ENCODE assay signal across 24 cellular contexts in genomic region chr3:64992462-64993285, GRCh38.
DNase-seq lines count a peak whose midpoint lies in the region; ATAC-seq and TF ChIP-seq lines count a peak whose summit lies in the region.
"Had no signal": no experiment of that assay in that cellular context is flagged by ENCODE, and none has a peak within 500 bp of the region (broad histone marks: within the 10 kb centered on the region; RNA-seq: fewer than 3 reads in every experiment).

No MANE protein-coding gene starts in this region.

- H3K4me2 ChIP-seq in GM23338 (no peak overlapping the region), smooth muscle cell (no peak overlapping the region)
- H3K4me2 ChIP-seq: hepatocyte, KMS-11 had no signal

- H3K27ac ChIP-seq in GM23338 (ENCODE audit: low read depth) (no peak overlapping the region), body of pancreas (peak overlapping the region in 2 of 4 donors; percentile 1 to 49), iPS-20b (ENCODE audit: low read length) (no peak overlapping the region), ovary (no peak overlapping the region), smooth muscle cell (ENCODE audit: low read depth) (no peak overlapping the region)
- H3K27ac ChIP-seq: cardiac muscle cell, hepatocyte, KMS-11 had no signal

- no peak for TF ChIP-seq EP300 in ovary (IDR thresholded peaks at IDR 0.05)

- H3K79me2 ChIP-seq in GM23338 (replicated peaks; ENCODE audit: insufficient read depth) (no peaks in the 10 kb centered on the region), smooth muscle cell (ENCODE audit: low read depth) (no peaks in the 10 kb centered on the region)
- H3K79me2 ChIP-seq: hepatocyte had no signal

- H3K27me3 ChIP-seq in GM23338 (ENCODE audit: insufficient read depth) (no peaks in the 10 kb centered on the region), body of pancreas (no peaks in the 10 kb centered on the region), iPS-20b (ENCODE audit: insufficient read depth, low read length) (no peaks in the 10 kb centered on the region), ovary (no peaks in the 10 kb centered on the region), smooth muscle cell (ENCODE audit: low read depth) (no peaks in the 10 kb centered on the region)
- H3K27me3 ChIP-seq: cardiac muscle cell, hepatocyte, tibial nerve had no signal

- H3K4me3 Mint-ChIP-seq in GM23338 = no peak overlapping the region
- H3K4me3 Mint-ChIP-seq: activated T-cell treated with anti-CD3 and anti-CD28 coated beads, Interleukin-2, amount 50 U/mL, for 24 hours; nephron progenitor cell; stimulated activated naive CD8-positive, alpha-beta T cell treated with anti-CD3 and anti-CD28 coated beads, Interleukin-15, amount 100 ng/mL, for 72 hours had no signal

- H3K36me3 ChIP-seq in GM23338 (ENCODE audit: insufficient read depth) (no peaks in the 10 kb centered on the region), body of pancreas (replicated peaks in 1 of 2; ENCODE audit: insufficient read depth in 1 of 2, low read depth in 2 of 2) (no peaks in the 10 kb centered on the region), iPS-20b (ENCODE audit: insufficient read depth, low read depth, low read length) (no peaks in the 10 kb centered on the region), ovary (no peaks in the 10 kb centered on the region), smooth muscle cell (ENCODE audit: low read depth) (no peaks in the 10 kb centered on the region)
- H3K36me3 ChIP-seq: cardiac muscle cell, tibial nerve had no signal

- peaks cover 2% of the 10 kb centered on the region for H3K27me3 Mint-ChIP-seq in GM23338 (ENCODE audit: insufficient read depth, low read depth, poor library complexity)
- H3K27me3 Mint-ChIP-seq: activated T-cell treated with anti-CD3 and anti-CD28 coated beads, Interleukin-2, amount 50 U/mL, for 24 hours; stimulated activated naive CD8-positive, alpha-beta T cell treated with anti-CD3 and anti-CD28 coated beads, Interleukin-15, amount 100 ng/mL, for 72 hours had no signal

- H3K9me3 Mint-ChIP-seq in GM23338 = no peaks in the 10 kb centered on the region

- H3K9me3 ChIP-seq in body of pancreas (no peaks in the 10 kb centered on the region), iPS-20b (ENCODE audit: insufficient read depth, low read depth, low read length) (no peaks in the 10 kb centered on the region), ovary (no peaks in the 10 kb centered on the region), smooth muscle cell (replicated peaks; ENCODE audit: low read depth) (no peaks in the 10 kb centered on the region)
- H3K9me3 ChIP-seq: tibial nerve had no signal

- TF ChIP-seq CTCF in GM23338 (conservative IDR thresholded peaks at IDR 0.05; ENCODE audit: low read depth in 2 of 2) (no peak), body of pancreas (IDR thresholded peaks at IDR 0.05) (no peak), ovary (IDR thresholded peaks at IDR 0.05) (no peak), smooth muscle cell (IDR thresholded peaks at IDR 0.05; ENCODE audit: borderline replicate concordance, insufficient read depth, poor library complexity, severe bottlenecking) (no peak), GM10266 (IDR thresholded peaks at IDR 0.05; ENCODE audit: control insufficient read depth, insufficient read depth, low read depth, missing control alignments) (no peak)

- intact Hi-C loops in body of pancreas (cut with DNase I) (no loop called here), ovary (cut with DNase I) (no loop called here)

- peak overlapping the region; percentile 66; the same call in 1 of the 2 replicates for H3K27ac Mint-ChIP-seq in GM23338
- H3K27ac Mint-ChIP-seq: activated T-cell treated with anti-CD3 and anti-CD28 coated beads, Interleukin-2, amount 50 U/mL, for 24 hours; nephron progenitor cell; stimulated activated naive CD8-positive, alpha-beta T cell treated with anti-CD3 and anti-CD28 coated beads, Interleukin-15, amount 100 ng/mL, for 72 hours had no signal

- DNase-seq in GM23338 (ENCODE audit: low spot score) (peak; percentile 72), body of pancreas (peak in 3 of 4 donors; percentile 13 to 30 (median 20)), ovary (peak in 4 of 5 donors; percentile 16 to 38 (median 28)), smooth muscle cell (lab: John Stamatoyannopoulos, UW; ENCODE audit: unreplicated experiment) (no peak), GM10266 (ENCODE audit: extremely low spot score) (no peak)
- DNase-seq: activated CD4-positive, alpha-beta T cell treated with anti-CD3 and anti-CD28 coated beads for 1 hour; activated CD8-positive, alpha-beta memory T cell treated with anti-CD3 and anti-CD28 coated beads for 24 hours; activated naive CD4-positive, alpha-beta T cell treated with Interleukin-2 at 50 U/mL for 16 hours; activated T-cell treated with anti-CD3 and anti-CD28 coated beads, Interleukin-2, amount 50 U/mL, for 24 hours; amniotic stem cell; COR-L47; DND-41; NCI-H187; NCI-H69; nephron progenitor cell; stimulated activated CD4-positive, alpha-beta T cell treated with anti-CD3 and anti-CD28 coated beads, Interleukin-2, amount 100 ng/mL, for 48 hours; stimulated activated naive CD8-positive, alpha-beta T cell treated with anti-CD3 and anti-CD28 coated beads, Interleukin-15, amount 100 ng/mL, for 72 hours; SW 1271 had no signal

- TF ChIP-seq POLR2A in body of pancreas (IDR thresholded peaks at IDR 0.05) = no peak
- no peak for TF ChIP-seq POLR2A in ovary (IDR thresholded peaks at IDR 0.05)

- peak overlapping the region; percentile 82 for H2AFZ ChIP-seq in GM23338
- H2AFZ ChIP-seq in smooth muscle cell (ENCODE audit: low read depth) = no peak overlapping the region
- H2AFZ ChIP-seq: hepatocyte had no signal

- H3K36me3 Mint-ChIP-seq in GM23338 (ENCODE audit: low read depth) = no peaks in the 10 kb centered on the region

- ATAC-seq in GM23338 = peak; percentile 96
- peak; percentile 65 for ATAC-seq in body of pancreas
- no peak for ATAC-seq in GM18861 (IDR thresholded peaks at IDR 0.05; ENCODE audit: unreplicated experiment)
- ATAC-seq: stimulated activated naive CD8-positive, alpha-beta T cell treated with anti-CD3 and anti-CD28 coated beads, Interleukin-15, amount 100 ng/mL, for 72 hours had no signal

- WGBS in body of pancreas, 2 donors = 61 to 72% methylated on average over 8 of the region's 8 CpGs
- WGBS in ovary, 3 donors = 41 to 45% (median 42%) methylated on average over 8 of the region's 8 CpGs
- 84% methylated on average over 8 of the region's 8 CpGs for WGBS in smooth muscle cell (ENCODE audit: low lambda C conversion rate)

- H3F3A ChIP-seq in GM23338 (replicated peaks; ENCODE audit: low read depth) (no peaks in the 10 kb centered on the region), smooth muscle cell (ENCODE audit: low read depth) (no peaks in the 10 kb centered on the region)

- H3K4me3 ChIP-seq in GM23338 (no peak overlapping the region), body of pancreas (no peak overlapping the region), iPS-20b (ENCODE audit: low read length) (peak overlapping the region; percentile 25; the same call in 1 of the 2 replicates), ovary (no peak overlapping the region), smooth muscle cell (no peak overlapping the region)
- H3K4me3 ChIP-seq: cardiac muscle cell, hepatocyte, tibial nerve had no signal

- H3K9ac ChIP-seq in iPS-20b (ENCODE audit: low read depth, low read length) (peak overlapping the region; percentile 43; the same call in 1 of the 2 replicates), smooth muscle cell (ENCODE audit: low read depth) (no peak overlapping the region)
- H3K9ac ChIP-seq: KMS-11 had no signal

- peaks cover 53% of the 10 kb centered on the region for H3K4me1 Mint-ChIP-seq in GM23338
- H3K4me1 Mint-ChIP-seq: stimulated activated naive CD8-positive, alpha-beta T cell treated with anti-CD3 and anti-CD28 coated beads, Interleukin-15, amount 100 ng/mL, for 72 hours had no signal

- H3K9me2 ChIP-seq in GM23338 (ENCODE audit: insufficient read depth) = no peaks in the 10 kb centered on the region

- H3K4me1 ChIP-seq in GM23338 (ENCODE audit: insufficient read depth) (peaks cover 34% of the 10 kb centered on the region), body of pancreas (no peaks in the 10 kb centered on the region), iPS-20b (ENCODE audit: insufficient read depth, low read length) (peaks cover 35% of the 10 kb centered on the region), ovary (ENCODE audit: insufficient read depth) (peaks cover 16% of the 10 kb centered on the region), smooth muscle cell (ENCODE audit: low read depth) (peaks cover 7% of the 10 kb centered on the region)

- H4K20me1 ChIP-seq in GM23338 (replicated peaks; ENCODE audit: insufficient read depth) (no peaks in the 10 kb centered on the region), smooth muscle cell (ENCODE audit: low read depth) (no peaks in the 10 kb centered on the region)

TF ChIP-seq in GM23338, 12 proteins besides CTCF, POLR2A, EP300 and RAD21 (continues in another document):
- TF ChIP-seq EZH2 (IDR thresholded peaks at IDR 0.05; ENCODE audit: low read depth, unreplicated experiment) (no peak), CREB1 (CRISPR knock-in tag; IDR thresholded peaks at IDR 0.05; ENCODE audit: low read depth) (no peak), ZNF114 (CRISPR knock-in tag; IDR thresholded peaks at IDR 0.05) (no peak), JUNB (IDR thresholded peaks at IDR 0.05; ENCODE audit: unreplicated experiment) (no peak), NANOG (IDR thresholded peaks at IDR 0.05; ENCODE audit: borderline replicate concordance) (no peak)

Comparison
In these comparisons a context has a peak if more than half of its experiments do, and no peak if none do; other contexts are left out.
1. DNase-seq: peak in GM23338 (single experiment), body of pancreas (3 of 4) and ovary (4 of 5); none in smooth muscle cell (single experiment) and GM10266 (single experiment).